35 cellular contexts compared by ENCODE assay signal in the genomic region with DNA sequence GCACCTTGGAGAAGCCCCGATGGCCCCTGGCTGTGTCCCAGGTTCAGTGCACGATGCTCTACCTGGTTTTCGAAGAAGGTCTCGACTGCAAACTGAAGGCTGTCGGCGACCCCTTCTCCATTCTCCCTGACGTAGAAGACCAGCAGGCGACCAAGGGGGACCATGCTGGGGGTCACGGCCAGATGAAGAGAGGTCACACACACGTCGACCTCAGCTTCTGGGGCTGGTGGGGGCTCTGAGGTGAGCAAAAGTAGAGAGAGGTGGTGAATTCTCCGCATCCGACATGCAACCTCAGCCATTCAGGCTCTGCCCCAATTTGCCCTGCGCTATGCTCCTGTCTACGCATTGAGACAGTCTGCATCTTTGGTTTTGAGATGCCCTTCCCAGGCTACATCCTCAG. TPM values are rescaled to one million over a fixed set of nuclear protein-coding genes. Genes with fewer than 3 reads are reported as not detected.
DNase-seq lines count a peak whose midpoint lies in the region; ATAC-seq and TF ChIP-seq lines count a peak whose summit lies in the region.
"Had no signal": no experiment of that assay in that cellular context is flagged by ENCODE, and none has a peak within 500 bp of the region (broad histone marks: within the 10 kb centered on the region; RNA-seq: fewer than 3 reads in every experiment).

No MANE protein-coding gene starts in this region.

- no peaks in the 10 kb centered on the region for H3K9me3 ChIP-seq in HEK293 (ENCODE audit: control insufficient read depth, insufficient read depth, low read depth, low read length)
- no peaks in the 10 kb centered on the region for H3K9me3 ChIP-seq in spleen
- H3K9me3 ChIP-seq in aorta (ENCODE audit: control insufficient read depth, low read length) = no peaks in the 10 kb centered on the region
- H3K9me3 ChIP-seq: A549, BE2C, BLaER1, Caco-2 had no signal

- H3K4me1 ChIP-seq in HEK293 (ENCODE audit: control insufficient read depth, insufficient read depth, low read length) (no peaks in the 10 kb centered on the region), spleen (no peaks in the 10 kb centered on the region), aorta (ENCODE audit: control insufficient read depth in 1 of 2, insufficient read depth in 2 of 2, low read length in 2 of 2) (no peaks in the 10 kb centered on the region)
- H3K4me1 ChIP-seq: A549; BE2C; BLaER1; BLaER1 treated with 17β-estradiol and CSF1 and Interleukin-3, amounts not matched to agents 10 nM and 100 nM; Caco-2 had no signal

- CTCF ChIA-PET in HEK293 (lab: Yijun Ruan, JAX) = no interaction called here

- TF ChIP-seq CTCF in HEK293 (tag by site-specific recombination; IDR thresholded peaks at IDR 0.05) (no peak), spleen (IDR thresholded peaks at IDR 0.05 in 8 of 11, conservative IDR thresholded peaks at IDR 0.05 in 3 of 11) (no peak)

- DNase-seq in mesenteric fat pad (ENCODE audit: low spot score) (peak; percentile 72), posterior vena cava (ENCODE audit: low spot score) (peak; percentile 25), spleen (peak; percentile 37), aorta (no peak), AG08396 (ENCODE audit: low spot score) (no peak), NCI-H82 (lab: John Stamatoyannopoulos, UW) (no peak)
- DNase-seq in stimulated activated naive CD4-positive, alpha-beta T cell (lab: John Stamatoyannopoulos, UW) = no peak
- DNase-seq: 8988T; ACHN; AML-193; BE2C; C1 segment of cervical spinal cord; Caco-2; Calu3; CD4-positive, alpha-beta memory T cell; CD4-positive, alpha-beta T cell; CD4-positive, CD25-positive, alpha-beta regulatory T cell; CD8-positive, alpha-beta memory T cell; CD8-positive, alpha-beta T cell; COR-L47; DMS 273 treated with DMSO at 0.1 percent for 48 hours; DMS153; DMS53; DMS79; DMS79 treated with DMSO at 0.1 percent for 48 hours; DND-41; EL had no signal

- POLR2A ChIA-PET in HEK293 (lab: Yijun Ruan, JAX) = no interaction called here

- no peak for ATAC-seq in aorta (ENCODE audit: low FRiP score)
- ATAC-seq: A549; CD8-positive, alpha-beta T cell had no signal

- no peaks in the 10 kb centered on the region for H3K36me3 ChIP-seq in HEK293 (ENCODE audit: control insufficient read depth in 2 of 2, insufficient read depth in 1 of 2, low read length in 2 of 2)
- H3K36me3 ChIP-seq in spleen = no peaks in the 10 kb centered on the region
- H3K36me3 ChIP-seq in aorta (ENCODE audit: control insufficient read depth in 1 of 2, insufficient read depth in 2 of 2, low read length in 1 of 2) = no peaks in the 10 kb centered on the region
- H3K36me3 ChIP-seq: BE2C, BLaER1 had no signal

- H3K27ac ChIP-seq in HEK293 (ENCODE audit: extremely low read depth, low read depth, low read length) = no peak overlapping the region
- H3K27ac ChIP-seq in spleen = no peak overlapping the region
- H3K27ac ChIP-seq in aorta (ENCODE audit: low read depth in 1 of 2, low read length in 2 of 2) = no peak overlapping the region
- H3K27ac ChIP-seq: 22Rv1; A549; BLaER1; BLaER1 treated with 17β-estradiol and CSF1 and Interleukin-3, amounts not matched to agents 10 nM and 100 nM; C4-2B had no signal

- intact Hi-C loops in posterior vena cava (cut with DNase I) (loop anchor here in 1 of 2 donors (5.0 kb wide), 1 partner anchor 800 kb away; no protein-coding TSS in a partner anchor), spleen (cut with DNase I; ENCODE audit: low total_unique reads) (no loop called here), aorta (cut with DNase I) (no loop called here)

- H3K27me3 ChIP-seq in spleen (replicated peaks in 1 of 7) (peaks cover 0 to 12% (median 0%) of the 10 kb centered on the region in 7 donors), aorta (ENCODE audit: control insufficient read depth in 1 of 2, insufficient read depth in 2 of 2, low read length in 1 of 2) (no peaks in the 10 kb centered on the region)
- H3K27me3 ChIP-seq: BE2C; BLaER1; BLaER1 treated with 17β-estradiol and CSF1 and Interleukin-3, amounts not matched to agents 10 nM and 100 nM had no signal

- TF ChIP-seq POLR2A in spleen (IDR thresholded peaks at IDR 0.05) = no peak

- H3K4me3 ChIP-seq in HEK293 (ENCODE audit: low read depth, low read length) (no peak overlapping the region), spleen (no peak overlapping the region), aorta (ENCODE audit: low read length in 2 of 2) (no peak overlapping the region)
- H3K4me3 ChIP-seq: A549; BLaER1; BLaER1 treated with 17β-estradiol and CSF1 and Interleukin-3, amounts not matched to agents 10 nM and 100 nM had no signal

- 84 to 92% (median 88%) methylated on average over 15 of the region's 15 CpGs for WGBS in spleen, 5 donors
- 85 to 88% methylated on average over 15 of the region's 15 CpGs for WGBS in aorta, 2 donors

TF ChIP-seq in HEK293, 187 proteins besides CTCF, POLR2A, EP300 and RAD21:
- TF ChIP-seq ZNF140 (tag by site-specific recombination; IDR thresholded peaks at IDR 0.05) (peak; percentile 63), ZNF529 (tag by site-specific recombination; IDR thresholded peaks at IDR 0.05; ENCODE audit: insufficient replicate concordance) (no peak)
TF ChIP-seq in HEK293: peak in this region for 1.

RNA-seq across cellular contexts. Expression of gene CPAMD8, which starts 49.3 kb away (rescaled TPM):
- 8.4 TPM for total RNA-seq in mesenteric fat pad
- total RNA-seq in posterior vena cava = 1 to 10 TPM; 6.2 to 6.3 TPM
- total RNA-seq in spleen = 10 to 100 TPM in 5 of 7 donors, 1 to 10 TPM in 2; 4.5 to 18.7 (median 12.0) TPM
- polyA plus RNA-seq in spleen = 1 to 10 TPM; 2.1 to 4.4 (median 4.1) TPM
- total RNA-seq in aorta = 1 to 10 TPM; 2.6 to 5.4 TPM
- 10 to 100 TPM in 1 of 2 donors, 1 to 10 TPM in 1; 1.9 to 11.9 TPM for polyA plus RNA-seq in aorta
- total RNA-seq: A172, Daoy had no signal

Comparison
In these comparisons a context has a peak if more than half of its experiments do, and no peak if none do; other contexts are left out.
1. DNase-seq: peak in mesenteric fat pad (single experiment), posterior vena cava (single experiment) and spleen (single experiment); none in stimulated activated naive CD4-positive, alpha-beta T cell (0 of 6), aorta (0 of 2), AG08396 (single experiment) and NCI-H82 (single experiment).